12 cellular contexts compared by ENCODE assay signal in the genomic region with DNA sequence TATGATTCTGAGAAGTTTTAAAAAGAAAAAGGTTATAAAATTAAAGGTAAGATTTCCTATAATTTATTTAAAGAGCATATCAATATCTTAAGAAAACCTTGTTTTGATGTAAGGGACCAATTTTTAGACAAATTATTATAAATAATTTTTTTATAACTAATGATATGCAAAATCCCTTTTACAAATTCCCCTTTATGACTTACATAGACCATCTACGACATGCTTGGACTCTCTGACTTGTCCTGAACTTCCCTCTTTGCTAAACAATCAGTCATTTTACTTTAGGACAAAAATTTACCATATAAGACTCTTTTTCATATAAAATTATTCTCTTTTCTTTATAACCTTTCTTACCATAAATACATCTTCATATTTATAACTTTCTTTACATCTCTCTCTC.
"Had no signal": no experiment of that assay in that cellular context is flagged by ENCODE, and none has a peak within 500 bp of the region (broad histone marks: within the 10 kb centered on the region; RNA-seq: fewer than 3 reads in every experiment).

No MANE protein-coding gene starts in this region.

- H3K36me3 ChIP-seq: left ventricle myocardium inferior, ovary, suprapubic skin, upper lobe of left lung had no signal

- FAIRE-seq: kidney had no signal

- H3K9me3 ChIP-seq: ovary had no signal

- ATAC-seq: stimulated activated naive CD8-positive, alpha-beta T cell treated with anti-CD3 and anti-CD28 coated beads, Interleukin-15, Interleukin-2, amounts not matched to agents 100 U/mL and 50 U/mL, for 24 hours had no signal

- H3K4me3 ChIP-seq: coronary artery, left ventricle myocardium inferior, ovary, suprapubic skin, upper lobe of left lung had no signal

- H3K4me1 ChIP-seq: suprapubic skin, upper lobe of left lung had no signal

- H3K27ac ChIP-seq: coronary artery, left ventricle myocardium inferior, ovary, suprapubic skin, upper lobe of left lung had no signal

- DNase-seq: activated CD4-positive, alpha-beta T cell treated with anti-CD3 and anti-CD28 coated beads, Interleukin-2, amount 50 U/mL, for 4 hours; activated T-cell treated with anti-CD3 and anti-CD28 coated beads, Interleukin-2, amount 50 U/mL, for 1 hour; central memory CD4-positive, alpha-beta T cell; effector CD8-positive, alpha-beta T cell; kidney; left ventricle myocardium inferior; ovary; stimulated activated CD4-positive, alpha-beta T cell treated with anti-CD3 and anti-CD28 coated beads, Interleukin-2, amount 100 ng/mL, for 48 hours; stimulated activated naive CD8-positive, alpha-beta T cell treated with anti-CD3 and anti-CD28 coated beads, Interleukin-15, Interleukin-2, amounts not matched to agents 100 U/mL and 50 U/mL, for 24 hours had no signal
